1 cellular context compared by ENCODE assay signal in the genomic region with DNA sequence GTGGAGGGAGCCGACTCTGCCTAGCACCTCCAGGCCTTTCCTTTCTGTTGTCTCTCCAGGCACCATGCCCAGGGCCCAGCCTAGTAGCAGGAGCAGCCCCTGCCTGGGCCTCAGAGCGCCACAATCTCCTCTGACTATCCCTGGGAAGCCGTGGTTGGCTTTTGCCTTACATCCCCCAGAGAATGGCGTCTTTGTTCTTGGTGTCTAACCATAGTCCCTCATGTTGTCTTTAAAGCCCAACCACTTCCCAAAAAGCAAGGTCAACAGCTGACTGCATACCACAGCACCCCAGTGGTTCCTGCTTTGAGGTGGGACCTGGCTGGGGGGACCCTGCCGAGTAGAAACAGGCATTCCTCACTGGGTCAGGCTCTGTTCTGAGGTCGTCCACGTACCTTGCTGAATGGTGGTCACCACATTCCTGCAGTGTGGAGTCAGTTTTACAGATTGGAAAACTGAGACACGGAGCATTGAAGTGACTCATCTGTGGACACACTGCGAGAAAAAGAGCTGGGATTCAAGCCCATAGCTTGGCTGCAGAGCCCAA.
TF ChIP-seq lines count a peak whose summit lies in the region.

No MANE protein-coding gene starts in this region.

TF ChIP-seq in IMR-90, 13 proteins besides CTCF, POLR2A, EP300 and RAD21:
- TF ChIP-seq CEBPB (IDR thresholded peaks at IDR 0.05; ENCODE audit: low read depth, low read length) (no peak), RCOR1 (IDR thresholded peaks at IDR 0.05; ENCODE audit: insufficient replicate concordance, low read length) (peak; percentile 81), RFX5 (IDR thresholded peaks at IDR 0.05; ENCODE audit: low read depth, low read length) (no peak)
